15 cellular contexts compared by ENCODE assay signal in genomic region chr6:38443341-38443740, GRCh38.
DNase-seq lines count a peak whose midpoint lies in the region; ATAC-seq and TF ChIP-seq lines count a peak whose summit lies in the region.
"Had no signal": no experiment of that assay in that cellular context is flagged by ENCODE, and none has a peak within 500 bp of the region (broad histone marks: within the 10 kb centered on the region; RNA-seq: fewer than 3 reads in every experiment).

No MANE protein-coding gene starts in this region.

- 47 to 53% methylated on average over 3 of the region's 3 CpGs for WGBS in lower leg skin, 2 donors

- H3K9me3 Mint-ChIP-seq in T-cell = no peaks in the 10 kb centered on the region

- H3K9me3 ChIP-seq in upper lobe of right lung = no peaks in the 10 kb centered on the region
- H3K9me3 ChIP-seq: suprapubic skin had no signal

- H3K36me3 Mint-ChIP-seq in T-cell = peaks cover 10% of the 10 kb centered on the region

- intact Hi-C loops in Right ventricle myocardium inferior (cut with DNase I) = no loop called here
- intact Hi-C loops in cardiac septum (cut with DNase I) = no loop called here
- intact Hi-C loops in upper lobe of right lung (cut with DNase I) = no loop called here
- intact Hi-C loops in lower leg skin (cut with DNase I; ENCODE audit: low total_unique reads) = no loop called here

- no peak for TF ChIP-seq CTCF in upper lobe of right lung (IDR thresholded peaks at IDR 0.05)
- no peak for TF ChIP-seq CTCF in lower leg skin (IDR thresholded peaks at IDR 0.05)

- no peak for DNase-seq in Right ventricle myocardium inferior (ENCODE audit: missing footprints)
- DNase-seq in cardiac septum (ENCODE audit: low spot score) = no peak
- DNase-seq in SKM-1 (lab: John Stamatoyannopoulos, UW; ENCODE audit: unreplicated experiment) = peak; percentile 90
- DNase-seq in globus pallidus (ENCODE audit: low spot score) = peak; percentile 37
- DNase-seq in upper lobe of right lung = no peak
- DNase-seq in lower leg skin (ENCODE audit: low spot score in 2 of 2) = no peak
- no peak for DNase-seq in T-cell
- no peak for DNase-seq in stimulated activated CD4-positive, alpha-beta T cell treated with anti-CD3 and anti-CD28 coated beads, Interleukin-12 subunit alpha, Interleukin-12 subunit beta, amount 100 ng/mL, for 4 hours
- DNase-seq: activated CD4-positive, alpha-beta T cell treated with anti-CD3 and anti-CD28 coated beads for 48 hours; activated naive CD4-positive, alpha-beta T cell treated with Interleukin-2 at 50 U/mL for 16 hours; dorsolateral prefrontal cortex; NCI-H1436; stimulated activated CD4-positive, alpha-beta T cell treated with anti-CD3 and anti-CD28 coated beads, Interleukin-2, amount 100 ng/mL, for 24 hours had no signal

- H3K36me3 ChIP-seq in upper lobe of right lung = no peaks in the 10 kb centered on the region
- H3K36me3 ChIP-seq: suprapubic skin had no signal

- H3K27ac ChIP-seq in upper lobe of right lung = no peak overlapping the region
- H3K27ac ChIP-seq: suprapubic skin had no signal

- no peaks in the 10 kb centered on the region for H3K27me3 Mint-ChIP-seq in T-cell

- H3K4me3 ChIP-seq in upper lobe of right lung = no peak overlapping the region
- no peak overlapping the region for H3K4me3 ChIP-seq in lower leg skin (ENCODE audit: low read depth, poor library complexity, severe bottlenecking)
- H3K4me3 ChIP-seq: dorsolateral prefrontal cortex, suprapubic skin had no signal

- ATAC-seq in Right ventricle myocardium inferior (peak; percentile 71), upper lobe of right lung (peak; percentile 92), T-cell (replicated peaks in 1 of 4) (no peak)

- H3K4me1 Mint-ChIP-seq in T-cell = peaks cover 18 to 29% (median 19%) of the 10 kb centered on the region in 3 donors

- no peaks in the 10 kb centered on the region for H3K4me1 ChIP-seq in upper lobe of right lung

- TF ChIP-seq POLR2A in lower leg skin (IDR thresholded peaks at IDR 0.05) = no peak

- H3K27me3 ChIP-seq in upper lobe of right lung = no peaks in the 10 kb centered on the region
- H3K27me3 ChIP-seq: dorsolateral prefrontal cortex, suprapubic skin had no signal

- H3K4me3 Mint-ChIP-seq in T-cell = no peak overlapping the region
- H3K4me3 Mint-ChIP-seq: nephron had no signal

- CTCF ChIA-PET in T-cell (lab: Charles Lee) = no interaction called here

- no peak overlapping the region for H3K27ac Mint-ChIP-seq in T-cell
- H3K27ac Mint-ChIP-seq: nephron had no signal

- POLR2A ChIA-PET in T-cell (lab: Charles Lee) = no interaction called here

Comparison
In these comparisons a context has a peak if more than half of its experiments do, and no peak if none do; other contexts are left out.
1. ATAC-seq: peak in Right ventricle myocardium inferior (single experiment) and upper lobe of right lung (single experiment); none in T-cell (0 of 4).
2. DNase-seq: peak in SKM-1 (single experiment) and globus pallidus (single experiment); none in Right ventricle myocardium inferior (single experiment), cardiac septum (single experiment), upper lobe of right lung (single experiment), lower leg skin (0 of 2), T-cell (0 of 34) and stimulated activated CD4-positive, alpha-beta T cell treated with anti-CD3 and anti-CD28 coated beads, Interleukin-12 subunit alpha, Interleukin-12 subunit beta, amount 100 ng/mL, for 4 hours (single experiment).